1 cellular context compared by ENCODE assay signal in the genomic region with DNA sequence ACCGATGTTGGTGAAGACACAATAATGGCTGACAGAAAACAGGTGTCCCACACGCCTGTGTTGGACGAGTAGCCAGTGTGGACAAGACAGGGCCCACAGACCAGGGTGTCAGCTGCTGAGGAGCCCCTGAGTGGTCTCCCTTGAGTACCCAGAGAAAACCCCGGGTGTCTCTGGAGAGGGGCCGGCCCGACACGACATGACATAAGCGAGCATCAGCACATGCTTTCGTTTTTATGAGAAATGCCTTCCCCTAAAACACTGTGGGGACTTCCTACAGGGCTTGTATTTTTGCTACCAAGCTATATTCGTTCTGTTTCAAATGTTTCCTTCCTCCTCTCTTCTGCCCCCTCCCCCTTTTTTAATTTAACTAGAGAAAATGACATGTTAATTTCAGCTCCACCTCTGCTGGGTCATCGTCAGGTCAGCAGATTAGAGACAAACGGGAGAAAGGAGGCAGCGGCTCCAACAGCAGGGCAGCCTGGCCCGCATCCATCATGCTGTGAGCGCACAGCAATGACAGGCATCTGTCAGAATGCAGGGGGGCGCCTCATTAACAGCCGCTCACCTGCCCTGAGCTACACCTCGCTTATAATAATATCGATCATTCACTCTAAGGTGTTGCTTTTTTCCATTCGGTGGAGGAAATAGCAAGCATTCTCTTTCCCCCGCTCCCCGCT.
TF ChIP-seq lines count a peak whose summit lies in the region.

No MANE protein-coding gene starts in this region.

TF ChIP-seq in WTC11, 78 proteins besides CTCF, POLR2A, EP300 and RAD21 (continued from another document):
- TF ChIP-seq, protein P1, sequence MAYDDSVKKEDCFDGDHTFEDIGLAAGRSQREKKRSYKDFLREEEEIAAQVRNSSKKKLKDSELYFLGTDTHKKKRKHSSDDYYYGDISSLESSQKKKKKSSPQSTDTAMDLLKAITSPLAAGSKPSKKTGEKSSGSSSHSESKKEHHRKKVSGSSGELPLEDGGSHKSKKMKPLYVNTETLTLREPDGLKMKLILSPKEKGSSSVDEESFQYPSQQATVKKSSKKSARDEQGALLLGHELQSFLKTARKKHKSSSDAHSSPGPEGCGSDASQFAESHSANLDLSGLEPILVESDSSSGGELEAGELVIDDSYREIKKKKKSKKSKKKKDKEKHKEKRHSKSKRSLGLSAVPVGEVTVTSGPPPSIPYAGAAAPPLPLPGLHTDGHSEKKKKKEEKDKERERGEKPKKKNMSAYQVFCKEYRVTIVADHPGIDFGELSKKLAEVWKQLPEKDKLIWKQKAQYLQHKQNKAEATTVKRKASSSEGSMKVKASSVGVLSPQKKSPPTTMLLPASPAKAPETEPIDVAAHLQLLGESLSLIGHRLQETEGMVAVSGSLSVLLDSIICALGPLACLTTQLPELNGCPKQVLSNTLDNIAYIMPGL (CRISPR knock-in tag; IDR thresholded peaks at IDR 0.05) = no peak
- TF ChIP-seq, protein P2, sequence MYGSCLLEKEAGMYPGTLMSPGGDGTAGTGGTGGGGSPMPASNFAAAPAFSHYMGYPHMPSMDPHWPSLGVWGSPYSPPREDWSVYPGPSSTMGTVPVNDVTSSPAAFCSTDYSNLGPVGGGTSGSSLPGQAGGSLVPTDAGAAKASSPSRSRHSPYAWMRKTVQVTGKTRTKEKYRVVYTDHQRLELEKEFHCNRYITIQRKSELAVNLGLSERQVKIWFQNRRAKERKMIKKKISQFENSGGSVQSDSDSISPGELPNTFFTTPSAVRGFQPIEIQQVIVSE (CRISPR knock-in tag; IDR thresholded peaks at IDR 0.05; ENCODE audit: borderline replicate concordance) = no peak
- TF ChIP-seq, protein P3, sequence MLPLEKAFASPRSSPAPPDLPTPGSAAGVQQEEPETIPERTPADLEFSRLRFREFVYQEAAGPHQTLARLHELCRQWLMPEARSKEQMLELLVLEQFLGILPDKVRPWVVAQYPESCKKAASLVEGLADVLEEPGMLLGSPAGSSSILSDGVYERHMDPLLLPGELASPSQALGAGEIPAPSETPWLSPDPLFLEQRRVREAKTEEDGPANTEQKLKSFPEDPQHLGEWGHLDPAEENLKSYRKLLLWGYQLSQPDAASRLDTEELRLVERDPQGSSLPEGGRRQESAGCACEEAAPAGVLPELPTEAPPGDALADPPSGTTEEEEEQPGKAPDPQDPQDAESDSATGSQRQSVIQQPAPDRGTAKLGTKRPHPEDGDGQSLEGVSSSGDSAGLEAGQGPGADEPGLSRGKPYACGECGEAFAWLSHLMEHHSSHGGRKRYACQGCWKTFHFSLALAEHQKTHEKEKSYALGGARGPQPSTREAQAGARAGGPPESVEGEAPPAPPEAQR (CRISPR knock-in tag; IDR thresholded peaks at IDR 0.05) = no peak
- no peak for TF ChIP-seq MYBL2 (CRISPR knock-in tag; IDR thresholded peaks at IDR 0.05)
- TF ChIP-seq EMX1 (CRISPR knock-in tag; IDR thresholded peaks at IDR 0.05) = no peak
